ENCODE assay signal across 15 cellular contexts in genomic region chr7:46695045-46695708, GRCh38.
DNase-seq lines count a peak whose midpoint lies in the region; ATAC-seq, FAIRE-seq and TF ChIP-seq lines count a peak whose summit lies in the region.
"Had no signal": no experiment of that assay in that cellular context is flagged by ENCODE, and none has a peak within 500 bp of the region (broad histone marks: within the 10 kb centered on the region; RNA-seq: fewer than 3 reads in every experiment).

No MANE protein-coding gene starts in this region.

- no peaks in the 10 kb centered on the region for H3K36me3 Mint-ChIP-seq in activated CD4-positive, alpha-beta T cell treated with anti-CD3 and anti-CD28 coated beads, Interleukin-2, amount 10 ng/mL, durations not matched to agents 7 days and 5 days (ENCODE audit: low read depth)
- H3K36me3 Mint-ChIP-seq: activated naive CD4-positive, alpha-beta T cell treated with anti-CD3 and anti-CD28 coated beads, Interleukin-2, amount 10 ng/mL, durations not matched to agents 7 days and 5 days; CD8-positive, alpha-beta memory T cell had no signal

- intact Hi-C loops in pancreas (cut with DNase I), result no loop called here

- H3K27me3 Mint-ChIP-seq in activated CD4-positive, alpha-beta T cell treated with anti-CD3 and anti-CD28 coated beads, Interleukin-2, amount 10 ng/mL, durations not matched to agents 7 days and 5 days, result no peaks in the 10 kb centered on the region
- no peaks in the 10 kb centered on the region for H3K27me3 Mint-ChIP-seq in stimulated activated naive CD8-positive, alpha-beta T cell treated with anti-CD3 and anti-CD28 coated beads, Interleukin-15, amount 100 ng/mL, for 72 hours
- H3K27me3 Mint-ChIP-seq: activated naive CD4-positive, alpha-beta T cell treated with anti-CD3 and anti-CD28 coated beads, Interleukin-2, amount 10 ng/mL, durations not matched to agents 7 days and 5 days; CD8-positive, alpha-beta memory T cell had no signal

- H3K4me3 ChIP-seq in LNCaP clone FGC (ENCODE audit: low read depth, low read length) (no peak overlapping the region), epithelial cell of proximal tubule (ENCODE audit: low read depth, low read length) (no peak overlapping the region), pancreas (no peak overlapping the region)
- H3K4me3 ChIP-seq: Peyer's patch had no signal

- H3K4me1 ChIP-seq in pancreas, result peaks cover 6 to 17% (median 7%) of the 10 kb centered on the region in 3 donors
- H3K4me1 ChIP-seq: Peyer's patch had no signal

- 17 to 21% methylated on average over 3 of the region's 3 CpGs for WGBS in pancreas, 2 donors

- no peaks in the 10 kb centered on the region for H3K27me3 ChIP-seq in pancreas
- H3K27me3 ChIP-seq: Peyer's patch had no signal

- no peak overlapping the region for H3K4me3 Mint-ChIP-seq in activated CD4-positive, alpha-beta T cell treated with anti-CD3 and anti-CD28 coated beads, Interleukin-2, amount 10 ng/mL, durations not matched to agents 7 days and 5 days
- no peak overlapping the region for H3K4me3 Mint-ChIP-seq in stimulated activated naive CD8-positive, alpha-beta T cell treated with anti-CD3 and anti-CD28 coated beads, Interleukin-15, amount 100 ng/mL, for 72 hours
- H3K4me3 Mint-ChIP-seq: activated naive CD4-positive, alpha-beta T cell treated with anti-CD3 and anti-CD28 coated beads, Interleukin-2, amount 10 ng/mL, durations not matched to agents 7 days and 5 days; CD8-positive, alpha-beta memory T cell had no signal

- no peaks in the 10 kb centered on the region for H3K4me1 Mint-ChIP-seq in activated CD4-positive, alpha-beta T cell treated with anti-CD3 and anti-CD28 coated beads, Interleukin-2, amount 10 ng/mL, durations not matched to agents 7 days and 5 days
- H3K4me1 Mint-ChIP-seq in stimulated activated naive CD8-positive, alpha-beta T cell treated with anti-CD3 and anti-CD28 coated beads, Interleukin-15, amount 100 ng/mL, for 72 hours, result no peaks in the 10 kb centered on the region
- H3K4me1 Mint-ChIP-seq: activated naive CD4-positive, alpha-beta T cell treated with anti-CD3 and anti-CD28 coated beads, Interleukin-2, amount 10 ng/mL, durations not matched to agents 7 days and 5 days had no signal

- H3K27ac ChIP-seq in pancreas, result peak overlapping the region in 3 of 4 donors; percentile 44 to 74 (median 65)
- H3K27ac ChIP-seq: Peyer's patch had no signal

- H3K36me3 ChIP-seq in pancreas, result no peaks in the 10 kb centered on the region
- H3K36me3 ChIP-seq: Peyer's patch had no signal

- no peak for TF ChIP-seq POLR2A in GM12892 (IDR thresholded peaks at IDR 0.05; ENCODE audit: low read depth, low read length)

- no peak for FAIRE-seq in pancreas (lab: Jason Lieb, UNC)
- no peak for FAIRE-seq in GM12892 (lab: Jason Lieb, UNC)

- H3K9me3 Mint-ChIP-seq in activated CD4-positive, alpha-beta T cell treated with anti-CD3 and anti-CD28 coated beads, Interleukin-2, amount 10 ng/mL, durations not matched to agents 7 days and 5 days, result peaks cover 2% of the 10 kb centered on the region
- H3K9me3 Mint-ChIP-seq in stimulated activated naive CD8-positive, alpha-beta T cell treated with anti-CD3 and anti-CD28 coated beads, Interleukin-15, amount 100 ng/mL, for 72 hours, result peaks cover 5 to 7% of the 10 kb centered on the region in 2 donors
- H3K9me3 Mint-ChIP-seq: activated naive CD4-positive, alpha-beta T cell treated with anti-CD3 and anti-CD28 coated beads, Interleukin-2, amount 10 ng/mL, durations not matched to agents 7 days and 5 days had no signal

- peak; percentile 32 for DNase-seq in LNCaP clone FGC (ENCODE audit: low read depth)
- DNase-seq in epithelial cell of proximal tubule (ENCODE audit: low read depth), result no peak
- peak in 5 of 6 donors; percentile 43 to 70 (median 49) for DNase-seq in pancreas
- DNase-seq in SKM-1 treated with dmso at 0.1 percent for 144 hours (lab: John Stamatoyannopoulos, UW; ENCODE audit: unreplicated experiment), result no peak
- DNase-seq in activated CD4-positive, alpha-beta T cell treated with anti-CD3 and anti-CD28 coated beads, Interleukin-2, amount 10 ng/mL, durations not matched to agents 7 days and 5 days, result no peak
- DNase-seq in GM12892 (ENCODE audit: insufficient read length), result no peak
- DNase-seq in stimulated activated naive CD8-positive, alpha-beta T cell treated with anti-CD3 and anti-CD28 coated beads, Interleukin-15, amount 100 ng/mL, for 72 hours, result no peak
- DNase-seq: activated naive CD4-positive, alpha-beta T cell treated with anti-CD3 and anti-CD28 coated beads, Interleukin-2, amount 10 ng/mL, durations not matched to agents 7 days and 5 days; CD8-positive, alpha-beta memory T cell; cerebellar nuclear complex; NCI-H1048; Peyer's patch; right cardiac atrium had no signal

- POLR2A ChIA-PET in activated CD4-positive, alpha-beta T cell treated with anti-CD3 and anti-CD28 coated beads, Interleukin-2, amount 10 ng/mL, durations not matched to agents 7 days and 5 days (lab: Charles Lee), result no interaction called here

- H3K27ac Mint-ChIP-seq in activated CD4-positive, alpha-beta T cell treated with anti-CD3 and anti-CD28 coated beads, Interleukin-2, amount 10 ng/mL, durations not matched to agents 7 days and 5 days, result no peak overlapping the region
- H3K27ac Mint-ChIP-seq in stimulated activated naive CD8-positive, alpha-beta T cell treated with anti-CD3 and anti-CD28 coated beads, Interleukin-15, amount 100 ng/mL, for 72 hours, result no peak overlapping the region
- H3K27ac Mint-ChIP-seq: activated naive CD4-positive, alpha-beta T cell treated with anti-CD3 and anti-CD28 coated beads, Interleukin-2, amount 10 ng/mL, durations not matched to agents 7 days and 5 days; CD8-positive, alpha-beta memory T cell had no signal

- TF ChIP-seq CTCF in LNCaP clone FGC (IDR thresholded peaks at IDR 0.05; ENCODE audit: control insufficient read depth, extremely low read depth, insufficient read depth) (no peak), epithelial cell of proximal tubule (conservative IDR thresholded peaks at IDR 0.05; ENCODE audit: low read depth, low read length) (peak; percentile 32), pancreas (IDR thresholded peaks at IDR 0.05) (peak in 1 of 4 donors; percentile 7)

- ATAC-seq in GM18861 (IDR thresholded peaks at IDR 0.05; ENCODE audit: unreplicated experiment), result peak; percentile 81
- peak; percentile 93 to 100 (median 99) for ATAC-seq in pancreas
- no peak for ATAC-seq in stimulated activated naive CD8-positive, alpha-beta T cell treated with anti-CD3 and anti-CD28 coated beads, Interleukin-15, amount 100 ng/mL, for 72 hours
- ATAC-seq: esophagus mucosa, right cardiac atrium had no signal

- no peaks in the 10 kb centered on the region for H3K9me3 ChIP-seq in pancreas
- H3K9me3 ChIP-seq: Peyer's patch had no signal

- CTCF ChIA-PET in activated CD4-positive, alpha-beta T cell treated with anti-CD3 and anti-CD28 coated beads, Interleukin-2, amount 10 ng/mL, durations not matched to agents 7 days and 5 days (lab: Charles Lee), result interaction anchor here (0.9 to 1.6 kb wide), 2 partner anchors 14 to 22 kb away, joined by 3 read pairs; no protein-coding TSS in a partner anchor

Comparison
In these comparisons a context has a peak if more than half of its experiments do, and no peak if none do; other contexts are left out.
1. DNase-seq: peak in LNCaP clone FGC (single experiment) and pancreas (5 of 6); none in epithelial cell of proximal tubule (single experiment), SKM-1 treated with dmso at 0.1 percent for 144 hours (single experiment), activated CD4-positive, alpha-beta T cell treated with anti-CD3 and anti-CD28 coated beads, Interleukin-2, amount 10 ng/mL, durations not matched to agents 7 days and 5 days (single experiment), GM12892 (single experiment) and stimulated activated naive CD8-positive, alpha-beta T cell treated with anti-CD3 and anti-CD28 coated beads, Interleukin-15, amount 100 ng/mL, for 72 hours (0 of 2).